Comparison of ENCODE assay signal across 9 cellular contexts in genomic region chr2:44691174-44691785, GRCh38.
"Had no signal": no experiment of that assay in that cellular context is flagged by ENCODE, and none has a peak within 500 bp of the region (broad histone marks: within the 10 kb centered on the region; RNA-seq: fewer than 3 reads in every experiment).

No MANE protein-coding gene starts in this region.

- DNase-seq: GM23248, GOT3, H7, HFFc6 had no signal

- H2AFZ ChIP-seq: GM23248 had no signal

- H3K9me3 Mint-ChIP-seq: HFFc6, IgD-negative memory B cell had no signal

- H3K27ac ChIP-seq: GM23248, HL-60 had no signal

- ATAC-seq: HCT116, HepG2 had no signal

- H3K9ac ChIP-seq: GM23248 had no signal

- H3K4me3 ChIP-seq: GM23248, HAP-1 had no signal

- H3K27ac Mint-ChIP-seq: HFFc6 had no signal

- H3K36me3 ChIP-seq: HAP-1 had no signal

- H3K4me1 ChIP-seq: HAP-1 had no signal

- H3K27me3 Mint-ChIP-seq: IgD-negative memory B cell had no signal

- H3K9me3 ChIP-seq: HAP-1 had no signal

- H3K4me3 Mint-ChIP-seq: HFFc6, IgD-negative memory B cell had no signal
